ENCODE assay signal across 17 cellular contexts in genomic region chr20:36259177-36259835, GRCh38.
"Had no signal": no experiment of that assay in that cellular context is flagged by ENCODE, and none has a peak within 500 bp of the region (broad histone marks: within the 10 kb centered on the region; RNA-seq: fewer than 3 reads in every experiment).

No MANE protein-coding gene starts in this region.

- H3K9ac ChIP-seq: parathyroid adenoma had no signal

- H2AFZ ChIP-seq: parathyroid adenoma had no signal

- H3K9me3 Mint-ChIP-seq: activated naive CD8-positive, alpha-beta T cell treated with anti-CD3 and anti-CD28 coated beads for 36 hours; activated T-helper 1 cell treated with anti-CD3 and anti-CD28 coated beads, Interleukin-12 subunit alpha, Interleukin-12 subunit beta, Interleukin-2, Interleukin-4 antibody, amounts not matched to agents 30 ng/mL and 10 ng/mL and 1 ng/mL, durations not matched to agents 14 hours and 24 hours and 36 hours; effector memory CD8-positive, alpha-beta T cell; stimulated activated memory B cell treated with anti-CD40 and anti-IgM and Interleukin-4, amounts not matched to agents 10 μg/mL and 1 μg/mL and 100 μg/mL, for 72 hours had no signal

- ATAC-seq: activated CD8-positive, alpha-beta T cell treated with anti-CD3 and anti-CD28 coated beads, Interleukin-2, amount 10 ng/mL, durations not matched to agents 7 days and 5 days; effector memory CD8-positive, alpha-beta T cell; left colon; stimulated activated memory B cell treated with anti-CD40 and anti-IgM and Interleukin-4, amounts not matched to agents 10 μg/mL and 1 μg/mL and 100 μg/mL, for 72 hours had no signal

- H3K36me3 ChIP-seq: uterus had no signal

- H3K9me3 ChIP-seq: tibial artery, uterus had no signal

- H3K27ac ChIP-seq: epithelial cell of prostate, parathyroid adenoma, tibial artery, uterus had no signal

- H3K27ac Mint-ChIP-seq: activated CD8-positive, alpha-beta T cell treated with anti-CD3 and anti-CD28 coated beads, Interleukin-2, amount 10 ng/mL, durations not matched to agents 7 days and 5 days; activated naive CD8-positive, alpha-beta T cell treated with anti-CD3 and anti-CD28 coated beads for 36 hours; activated T-helper 1 cell treated with anti-CD3 and anti-CD28 coated beads, Interleukin-12 subunit alpha, Interleukin-12 subunit beta, Interleukin-2, Interleukin-4 antibody, amounts not matched to agents 30 ng/mL and 10 ng/mL and 1 ng/mL, durations not matched to agents 14 hours and 24 hours and 36 hours; stimulated activated memory B cell treated with anti-CD40 and anti-IgM and Interleukin-4, amounts not matched to agents 10 μg/mL and 1 μg/mL and 100 μg/mL, for 72 hours had no signal

- DNase-seq: activated CD4-positive, alpha-beta T cell treated with anti-CD3 and anti-CD28 coated beads for 4 hours; activated CD8-positive, alpha-beta memory T cell treated with anti-CD3 and anti-CD28 coated beads, Interleukin-2, amount 50 U/mL, for 48 hours; activated CD8-positive, alpha-beta T cell treated with anti-CD3 and anti-CD28 coated beads, Interleukin-2, amount 10 ng/mL, durations not matched to agents 7 days and 5 days; activated naive CD8-positive, alpha-beta T cell treated with anti-CD3 and anti-CD28 coated beads for 36 hours; effector memory CD8-positive, alpha-beta T cell; head of caudate nucleus; left colon; midbrain; stimulated activated CD4-positive, alpha-beta T cell treated with anti-CD3 and anti-CD28 coated beads, Interleukin-2, amount 100 ng/mL, for 48 hours; T-helper 2 cell; uterus had no signal

- H3K79me2 ChIP-seq: parathyroid adenoma had no signal

- H3K4me1 Mint-ChIP-seq: activated naive CD8-positive, alpha-beta T cell treated with anti-CD3 and anti-CD28 coated beads for 36 hours; stimulated activated memory B cell treated with anti-CD40 and anti-IgM and Interleukin-4, amounts not matched to agents 10 μg/mL and 1 μg/mL and 100 μg/mL, for 72 hours had no signal

- H3K4me3 ChIP-seq: lung, tibial artery, uterus had no signal

- H3K4me1 ChIP-seq: parathyroid adenoma, tibial artery, uterus had no signal

- H3K27me3 ChIP-seq: uterus had no signal

- H3K27me3 Mint-ChIP-seq: activated naive CD8-positive, alpha-beta T cell treated with anti-CD3 and anti-CD28 coated beads for 36 hours; effector memory CD8-positive, alpha-beta T cell; stimulated activated memory B cell treated with anti-CD40 and anti-IgM and Interleukin-4, amounts not matched to agents 10 μg/mL and 1 μg/mL and 100 μg/mL, for 72 hours had no signal

- H3K4me3 Mint-ChIP-seq: activated CD8-positive, alpha-beta T cell treated with anti-CD3 and anti-CD28 coated beads, Interleukin-2, amount 10 ng/mL, durations not matched to agents 7 days and 5 days; activated naive CD8-positive, alpha-beta T cell treated with anti-CD3 and anti-CD28 coated beads for 36 hours; activated T-helper 1 cell treated with anti-CD3 and anti-CD28 coated beads, Interleukin-12 subunit alpha, Interleukin-12 subunit beta, Interleukin-2, Interleukin-4 antibody, amounts not matched to agents 30 ng/mL and 10 ng/mL and 1 ng/mL, durations not matched to agents 14 hours and 24 hours and 36 hours; effector memory CD8-positive, alpha-beta T cell; stimulated activated memory B cell treated with anti-CD40 and anti-IgM and Interleukin-4, amounts not matched to agents 10 μg/mL and 1 μg/mL and 100 μg/mL, for 72 hours had no signal
